In the genomic region with DNA sequence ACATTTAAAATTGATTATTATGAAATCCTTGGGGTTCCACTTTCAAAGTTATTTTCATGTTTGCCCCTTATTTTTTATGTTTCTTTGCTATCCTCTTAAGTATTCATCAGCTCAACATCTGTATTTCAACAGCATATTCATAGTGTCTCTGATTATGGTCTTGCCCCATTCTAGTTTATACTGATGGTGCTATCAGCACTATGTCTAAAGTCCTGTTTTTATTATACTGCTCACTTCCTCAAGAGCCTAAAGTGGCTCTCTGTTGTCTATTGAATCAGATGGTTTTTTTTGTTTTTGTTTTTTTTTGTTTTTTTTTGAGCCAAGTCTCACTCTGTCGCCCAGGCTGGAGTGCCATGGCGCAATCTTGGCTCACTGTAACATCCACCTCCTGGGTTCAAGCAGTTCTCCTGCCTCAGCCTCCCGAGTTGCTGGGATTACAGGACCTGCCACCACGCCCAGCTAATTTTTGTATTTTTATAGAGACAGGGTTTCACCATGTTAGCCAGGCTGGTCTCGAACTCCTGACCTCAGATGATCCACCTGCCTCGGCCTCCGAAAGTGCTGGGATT, we compare ENCODE assay signal across 7 cellular contexts. TPM values are rescaled to one million over a fixed set of nuclear protein-coding genes. Genes with fewer than 3 reads are reported as not detected.
A peak's percentile ranks its signal among the peaks of the same experiment; 100 is the strongest.
DNase-seq lines count a peak whose midpoint lies in the region; ATAC-seq, FAIRE-seq and TF ChIP-seq lines count a peak whose summit lies in the region.
"Not testable (repeated sequence)": the region's sequence is repeated elsewhere in the genome, so short reads cannot be mapped to it uniquely, and the experiment has no call there.

No MANE protein-coding gene starts in this region.

- not testable (repeated sequence) for ATAC-seq in HCT116; T-helper 17 cell; K562; stimulated activated memory B cell treated with anti-CD40 and anti-IgM and Interleukin-4, amounts not matched to agents 10 μg/mL and 1 μg/mL and 100 μg/mL, for 72 hours
- peak in 1 of 2 donors; percentile 22 for ATAC-seq in lower lobe of right lung
- peak; percentile 46 for ATAC-seq in upper lobe of right lung

- TF ChIP-seq EP300 in K562 (IDR thresholded peaks at IDR 0.05; ENCODE audit: low read length): not testable (repeated sequence)

- H3K9me3 Mint-ChIP-seq in stimulated activated memory B cell treated with anti-CD40 and anti-IgM and Interleukin-4, amounts not matched to agents 10 μg/mL and 1 μg/mL and 100 μg/mL, for 72 hours: not testable (repeated sequence)

- H3K4me2 ChIP-seq in HCT116 (ENCODE audit: low read length): peak overlapping the region; percentile 48
- not testable (repeated sequence) for H3K4me2 ChIP-seq in K562 (ENCODE audit: insufficient read depth, low read length)

- H3K27ac ChIP-seq in HCT116 (ENCODE audit: low read depth, low read length); K562 (ENCODE audit: extremely low read depth, low read depth, low read length); upper lobe of right lung: not testable (repeated sequence)
- H3K27ac ChIP-seq in lower lobe of right lung: peak overlapping the region; percentile 33

- H3K79me2 ChIP-seq in HCT116 (ENCODE audit: insufficient read depth, low read length) (peaks cover 27% of the 10 kb centered on the region), K562 (ENCODE audit: control insufficient read depth, insufficient read depth, low read length) (peaks cover 33% of the 10 kb centered on the region)

- not testable (repeated sequence) for H3K36me3 Mint-ChIP-seq in T-helper 17 cell (ENCODE audit: low read depth)
- H3K36me3 Mint-ChIP-seq in stimulated activated memory B cell treated with anti-CD40 and anti-IgM and Interleukin-4, amounts not matched to agents 10 μg/mL and 1 μg/mL and 100 μg/mL, for 72 hours: peaks cover 33% of the 10 kb centered on the region

- H3K36me3 ChIP-seq in HCT116 (ENCODE audit: control insufficient read depth in 1 of 2, insufficient read depth in 2 of 2, low read length in 2 of 2); K562 (ENCODE audit: control insufficient read depth, insufficient read depth, low read length): not testable (repeated sequence)
- H3K36me3 ChIP-seq in lower lobe of right lung (peaks cover 27% of the 10 kb centered on the region), upper lobe of right lung (peaks cover 23% of the 10 kb centered on the region)

- peak overlapping the region; percentile 56 for H3K27ac Mint-ChIP-seq in T-helper 17 cell
- peak overlapping the region; percentile 24 for H3K27ac Mint-ChIP-seq in stimulated activated memory B cell treated with anti-CD40 and anti-IgM and Interleukin-4, amounts not matched to agents 10 μg/mL and 1 μg/mL and 100 μg/mL, for 72 hours

- not testable (repeated sequence) for H3K9ac ChIP-seq in HCT116 (ENCODE audit: low read length); K562 (ENCODE audit: insufficient read depth in 1 of 2, low read depth in 2 of 2, low read length in 2 of 2)

- intact Hi-C loops in HCT116 (cut with micrococcal nuclease); K562 (cut with micrococcal nuclease); lower lobe of right lung (cut with DNase I); upper lobe of right lung (cut with DNase I): not testable (repeated sequence)

- RAD21 ChIA-PET in HCT116 (lab: Charles Lee; ENCODE audit: low non-redundant PET in 1 of 2, low total read pairs in 2 of 2, uncharacterized antibody in 2 of 2, unreplicated experiment in 2 of 2): not testable (repeated sequence)

- TF ChIP-seq POLR2A in HCT116 (IDR thresholded peaks at IDR 0.05; ENCODE audit: borderline replicate concordance, extremely low read depth, insufficient read depth, insufficient read length); K562 (conservative IDR thresholded peaks at IDR 0.05): not testable (repeated sequence)

- not testable (repeated sequence) for H3K27me3 Mint-ChIP-seq in T-helper 17 cell; stimulated activated memory B cell treated with anti-CD40 and anti-IgM and Interleukin-4, amounts not matched to agents 10 μg/mL and 1 μg/mL and 100 μg/mL, for 72 hours

- TF ChIP-seq CTCF in HCT116 (IDR thresholded peaks at IDR 0.05 in 2 of 3, conservative IDR thresholded peaks at IDR 0.05 in 1 of 3; ENCODE audit: borderline replicate concordance in 1 of 3, insufficient read depth in 1 of 3, low read depth in 2 of 3, low read length in 2 of 3); K562 (IDR thresholded peaks at IDR 0.05 in 2 of 3, conservative IDR thresholded peaks at IDR 0.05 in 1 of 3; ENCODE audit: insufficient read depth in 2 of 3, low read depth in 1 of 3, low read length in 3 of 3); lower lobe of right lung (IDR thresholded peaks at IDR 0.05); upper lobe of right lung (IDR thresholded peaks at IDR 0.05): not testable (repeated sequence)

- BruUV-seq in HCT116 (replicated peaks; lab: Mats Ljungman, UMichigan); K562 (replicated peaks; lab: Mats Ljungman, UMichigan): not testable (repeated sequence)

- not testable (repeated sequence) for H3K4me3 Mint-ChIP-seq in T-helper 17 cell; stimulated activated memory B cell treated with anti-CD40 and anti-IgM and Interleukin-4, amounts not matched to agents 10 μg/mL and 1 μg/mL and 100 μg/mL, for 72 hours

- FAIRE-seq in K562 (lab: Jason Lieb, UNC): not testable (repeated sequence)

- not testable (repeated sequence) for H2AFZ ChIP-seq in HCT116 (ENCODE audit: low read depth, low read length, poor library complexity, severe bottlenecking); K562 (ENCODE audit: low read depth, low read length)

- WGBS in K562 (ENCODE audit: insufficient coverage, low coverage, missing lambda C conversion rate): 92% methylated on average over 7 of the region's 7 CpGs

- TF ChIP-seq RAD21 in HCT116 (IDR thresholded peaks at IDR 0.05; ENCODE audit: low read depth); K562 (CRISPR knock-in tag; conservative IDR thresholded peaks at IDR 0.05 in 1 of 2, IDR thresholded peaks at IDR 0.05 in 1 of 2): not testable (repeated sequence)

- in situ Hi-C loops in K562 (cut with MboI): not testable (repeated sequence)

- not testable (repeated sequence) for H3K4me3 ChIP-seq in HCT116 (replicated peaks in 1 of 2; ENCODE audit: low read depth in 1 of 2, low read length in 2 of 2); K562; lower lobe of right lung; upper lobe of right lung

- H3K9me1 ChIP-seq in K562 (ENCODE audit: control insufficient read depth, insufficient read depth, low read length): not testable (repeated sequence)

- not testable (repeated sequence) for H4K20me1 ChIP-seq in HCT116 (ENCODE audit: insufficient read depth); K562 (replicated peaks; ENCODE audit: control insufficient read depth, insufficient read depth, low read length)

- POLR2A ChIA-PET in HCT116 (lab: Charles Lee) (interaction anchor here (0.6 kb wide), 1 partner anchor 158 kb away, joined by 3 read pairs; no protein-coding TSS in a partner anchor), K562 (lab: Yijun Ruan, JAX) (interaction anchor here (1.0 kb wide), 1 partner anchor 27 kb away, joined by 3 read pairs; no protein-coding TSS in a partner anchor)

- peaks cover 15% of the 10 kb centered on the region for H3K4me1 Mint-ChIP-seq in T-helper 17 cell
- H3K4me1 Mint-ChIP-seq in stimulated activated memory B cell treated with anti-CD40 and anti-IgM and Interleukin-4, amounts not matched to agents 10 μg/mL and 1 μg/mL and 100 μg/mL, for 72 hours: peaks cover 33% of the 10 kb centered on the region

- H3K27me3 ChIP-seq in HCT116 (ENCODE audit: insufficient read depth, low read length); K562 (ENCODE audit: control insufficient read depth in 2 of 2, insufficient read depth in 2 of 2, low read length in 2 of 2); lower lobe of right lung (ENCODE audit: low read depth); upper lobe of right lung: not testable (repeated sequence)

- CTCF ChIA-PET in HCT116 (lab: Charles Lee); K562 (lab: Yijun Ruan, JAX; ENCODE audit: low intra/inter-chr PET ratio): not testable (repeated sequence)

- not testable (repeated sequence) for H3K9me3 ChIP-seq in HCT116 (ENCODE audit: control insufficient read depth in 1 of 2, insufficient read depth in 1 of 2, low read depth in 1 of 2, low read length in 2 of 2); T-helper 17 cell (ENCODE audit: control insufficient read depth, low read length, poor library complexity, severe bottlenecking); K562 (replicated peaks; ENCODE audit: control insufficient read depth, insufficient read depth, low read depth, low read length); lower lobe of right lung; upper lobe of right lung

- H3K4me1 ChIP-seq in HCT116 (ENCODE audit: control insufficient read depth in 1 of 2, insufficient read depth in 2 of 2, low read length in 2 of 2): peaks cover 10 to 22% of the 10 kb centered on the region in 2 experiments
- peaks cover 11 to 18% of the 10 kb centered on the region in 2 experiments; a peak in 4 of 5 replicates for H3K4me1 ChIP-seq in K562 (replicated peaks in 1 of 2; ENCODE audit: control insufficient read depth in 2 of 2, insufficient read depth in 2 of 2, low read length in 2 of 2)
- peaks cover 77% of the 10 kb centered on the region for H3K4me1 ChIP-seq in lower lobe of right lung
- H3K4me1 ChIP-seq in upper lobe of right lung: peaks cover 50% of the 10 kb centered on the region

- not testable (repeated sequence) for H3K9me2 ChIP-seq in HCT116 (ENCODE audit: insufficient read depth)

- DNase-seq in HCT116 (ENCODE audit: low read depth, low spot score); T-helper 17 cell; K562 (ENCODE audit: extremely low read depth in 1 of 4, low spot score in 3 of 4); lower lobe of right lung; upper lobe of right lung: not testable (repeated sequence)
- DNase-seq in NOMO-1 (lab: John Stamatoyannopoulos, UW; ENCODE audit: unreplicated experiment in 2 of 2): peak; percentile 9 to 16

RNA-seq across cellular contexts. Expression of a gene that starts 6.1 kb away (rescaled TPM):
- total RNA-seq in HCT116 (2021; ENCODE audit: unreplicated experiment) (27.6 TPM), T-helper 17 cell (10 to 100 TPM; 23.4 to 27.7 TPM), K562 (2014; rRNA removed) (18.2 and 27.2 TPM in 2 replicates), K562 (2014; rRNA removed; fragmentation: Illumina TruSeq; extraction: Trizol) (27.1 and 31.5 TPM in 2 replicates), K562 (2015; rRNA removed; fragmentation: Illumina TruSeq; extraction: Trizol) (24.7 and 25.7 TPM in 2 replicates), K562 (2021) (23.1 and 23.8 TPM in 2 replicates), lower lobe of right lung (91.0 TPM), upper lobe of right lung (95.6 TPM)
- polyA plus RNA-seq in HCT116 (2012): 9.3 and 11.3 TPM in 2 replicates
- total RNA-seq in K562 (2011; cell fraction: chromatin; rRNA removed; ENCODE audit: low replicate concordance): 38.9 and 95.6 TPM in 2 replicates
- total RNA-seq in K562 (2011; cell fraction: nucleolus; rRNA removed): 20.0 and 21.6 TPM in 2 replicates
- 42.5 and 46.3 TPM in 2 replicates for total RNA-seq in K562 (2011; cell fraction: nucleoplasm; rRNA removed)
- polyA plus RNA-seq in K562 (2011; rRNA removed) (18.4 and 24.4 TPM in 2 replicates), K562 (2014; fragmentation: Illumina TruSeq; extraction: Trizol) (26.9 and 31.3 TPM in 2 replicates), K562 (2014; fragmentation: Nextera tagmentation; extraction: Ambion mirVana) (10 to 100 TPM; 23.1 to 27.4 TPM), K562 (2014; rRNA removed) (16.9 and 18.6 TPM in 2 replicates)
- polyA plus RNA-seq in K562 (2011; cell fraction: cytosol; rRNA removed): 9.6 and 15.1 TPM in 2 replicates
- 23.7 and 41.6 TPM in 2 replicates for polyA plus RNA-seq in K562 (2011; cell fraction: nucleus; rRNA removed)
- polyA plus RNA-seq in K562 (2012): 14.9 and 21.8 TPM in 2 replicates
- 20.1 and 32.5 TPM in 2 replicates for polyA minus RNA-seq in K562 (2011; rRNA and poly(A)+ RNA removed)
- 9.1 and 14.3 TPM in 2 replicates for polyA minus RNA-seq in K562 (2011; cell fraction: cytosol; rRNA and poly(A)+ RNA removed)
- polyA minus RNA-seq in K562 (2011; cell fraction: nucleus; rRNA and poly(A)+ RNA removed): 12.3 and 14.1 TPM in 2 replicates

RNA-seq across cellular contexts. Expression of a gene that starts 51.5 kb away (rescaled TPM):
- total RNA-seq in HCT116 (2021; ENCODE audit: unreplicated experiment) (57.4 TPM), T-helper 17 cell (10 to 100 TPM; 19.6 to 21.4 TPM), K562 (2014; rRNA removed) (70.7 and 79.1 TPM in 2 replicates), K562 (2014; rRNA removed; fragmentation: Illumina TruSeq; extraction: Trizol) (74.6 and 79.6 TPM in 2 replicates), K562 (2015; rRNA removed; fragmentation: Illumina TruSeq; extraction: Trizol) (80.1 and 87.9 TPM in 2 replicates), K562 (2021) (66.7 and 75.3 TPM in 2 replicates), lower lobe of right lung (31.3 TPM), upper lobe of right lung (33.0 TPM)
- 49.0 and 50.0 TPM in 2 replicates for polyA plus RNA-seq in HCT116 (2012)
- 20.9 and 25.0 TPM in 2 replicates for total RNA-seq in K562 (2011; cell fraction: chromatin; rRNA removed; ENCODE audit: low replicate concordance)
- 24.2 and 25.8 TPM in 2 replicates for total RNA-seq in K562 (2011; cell fraction: nucleolus; rRNA removed)
- total RNA-seq in K562 (2011; cell fraction: nucleoplasm; rRNA removed): 22.5 and 26.0 TPM in 2 replicates
- polyA plus RNA-seq in K562 (2011; rRNA removed) (89.6 and 101 TPM in 2 replicates), K562 (2014; fragmentation: Illumina TruSeq; extraction: Trizol) (107 and 132 TPM in 2 replicates), K562 (2014; fragmentation: Nextera tagmentation; extraction: Ambion mirVana) (10 to 100 TPM; 16.2 to 20.2 TPM), K562 (2014; rRNA removed) (83.0 and 89.5 TPM in 2 replicates)
- 74.3 and 80.9 TPM in 2 replicates for polyA plus RNA-seq in K562 (2011; cell fraction: cytosol; rRNA removed)
- 37.2 and 44.2 TPM in 2 replicates for polyA plus RNA-seq in K562 (2011; cell fraction: nucleus; rRNA removed)
- polyA plus RNA-seq in K562 (2012): 53.6 and 64.5 TPM in 2 replicates
- 120 and 129 TPM in 2 replicates for polyA minus RNA-seq in K562 (2011; rRNA and poly(A)+ RNA removed)
- 48.7 and 53.1 TPM in 2 replicates for polyA minus RNA-seq in K562 (2011; cell fraction: cytosol; rRNA and poly(A)+ RNA removed)
- 12.4 and 24.0 TPM in 2 replicates for polyA minus RNA-seq in K562 (2011; cell fraction: nucleus; rRNA and poly(A)+ RNA removed)

RNA-seq across cellular contexts. Expression of a gene that starts 53.4 kb away (rescaled TPM):
- total RNA-seq in HCT116 (2021; ENCODE audit: unreplicated experiment): 9.6 TPM
- polyA plus RNA-seq in HCT116 (2012): 3.3 and 4.5 TPM in 2 replicates
- total RNA-seq in T-helper 17 cell: 10 to 100 TPM; 17.7 to 25.9 TPM
- 12.3 and 13.2 TPM in 2 replicates for total RNA-seq in K562 (2011; cell fraction: chromatin; rRNA removed; ENCODE audit: low replicate concordance)
- total RNA-seq in K562 (2011; cell fraction: nucleolus; rRNA removed): 6.0 and 6.4 TPM in 2 replicates
- total RNA-seq in K562 (2011; cell fraction: nucleoplasm; rRNA removed): 10.6 and 13.1 TPM in 2 replicates
- total RNA-seq in K562 (2014; rRNA removed): 14.3 and 14.6 TPM in 2 replicates
- total RNA-seq in K562 (2014; rRNA removed; fragmentation: Illumina TruSeq; extraction: Trizol): 13.0 and 16.4 TPM in 2 replicates
- 11.9 and 13.1 TPM in 2 replicates for total RNA-seq in K562 (2015; rRNA removed; fragmentation: Illumina TruSeq; extraction: Trizol)
- total RNA-seq in K562 (2021): 10.8 and 12.4 TPM in 2 replicates
- 9.7 and 11.0 TPM in 2 replicates for polyA plus RNA-seq in K562 (2011; rRNA removed)
- polyA plus RNA-seq in K562 (2011; cell fraction: cytosol; rRNA removed): 2.8 and 5.7 TPM in 2 replicates
- 8.8 and 11.1 TPM in 2 replicates for polyA plus RNA-seq in K562 (2011; cell fraction: nucleus; rRNA removed)
- 7.7 and 8.6 TPM in 2 replicates for polyA plus RNA-seq in K562 (2012)
- 7.8 and 11.3 TPM in 2 replicates for polyA plus RNA-seq in K562 (2014; fragmentation: Illumina TruSeq; extraction: Trizol)
- 10 to 100 TPM in 1 of 2 experiments, 1 to 10 TPM in 1; 9.5 to 14.6 TPM for polyA plus RNA-seq in K562 (2014; fragmentation: Nextera tagmentation; extraction: Ambion mirVana)
- 11.4 and 13.6 TPM in 2 replicates for polyA plus RNA-seq in K562 (2014; rRNA removed)
- polyA minus RNA-seq in K562 (2011; rRNA and poly(A)+ RNA removed): 14.6 and 19.8 TPM in 2 replicates
- 2.8 and 12.1 TPM in 2 replicates for polyA minus RNA-seq in K562 (2011; cell fraction: cytosol; rRNA and poly(A)+ RNA removed)
- polyA minus RNA-seq in K562 (2011; cell fraction: nucleus; rRNA and poly(A)+ RNA removed): 5.1 and 11.2 TPM in 2 replicates
- total RNA-seq in lower lobe of right lung: 18.0 TPM
- 23.3 TPM for total RNA-seq in upper lobe of right lung
